1 cellular context compared by ENCODE assay signal in the genomic region with DNA sequence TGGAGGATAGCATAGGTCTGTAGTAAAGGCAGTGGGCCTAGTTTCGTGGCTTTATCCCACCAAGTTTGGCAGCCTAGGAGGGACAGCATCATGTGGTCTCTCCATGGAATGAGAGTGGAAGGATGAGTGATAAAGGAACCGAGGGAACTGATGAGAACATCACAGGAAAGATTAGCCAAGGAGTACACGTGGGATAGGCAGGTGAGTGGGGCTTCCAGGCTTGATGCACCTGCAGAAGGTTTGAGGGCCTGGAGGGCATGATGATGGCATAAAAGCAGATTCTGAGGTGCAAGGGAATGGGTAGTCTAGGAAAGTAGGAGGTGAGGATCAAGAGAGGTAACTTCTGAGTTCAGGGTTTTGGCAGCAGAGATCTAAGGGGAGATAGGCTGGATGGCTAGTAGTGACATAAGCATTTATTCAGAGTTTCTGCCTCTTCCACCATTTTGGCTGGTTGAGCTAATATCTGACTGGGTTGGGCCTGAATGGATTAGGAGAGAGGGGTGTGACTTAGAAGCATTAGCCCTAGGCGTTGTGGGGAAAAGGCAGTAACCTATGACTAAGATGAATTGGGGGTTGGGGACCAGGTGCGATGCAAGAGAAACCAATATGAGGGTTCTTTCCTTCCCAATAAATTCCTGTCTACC.
A peak's percentile ranks its signal among the peaks of the same experiment; 100 is the strongest.
TF ChIP-seq lines count a peak whose summit lies in the region.

No MANE protein-coding gene starts in this region.

TF ChIP-seq in K562, 482 proteins besides CTCF, POLR2A, EP300 and RAD21 (continued from another document):
- TF ChIP-seq, protein P1, sequence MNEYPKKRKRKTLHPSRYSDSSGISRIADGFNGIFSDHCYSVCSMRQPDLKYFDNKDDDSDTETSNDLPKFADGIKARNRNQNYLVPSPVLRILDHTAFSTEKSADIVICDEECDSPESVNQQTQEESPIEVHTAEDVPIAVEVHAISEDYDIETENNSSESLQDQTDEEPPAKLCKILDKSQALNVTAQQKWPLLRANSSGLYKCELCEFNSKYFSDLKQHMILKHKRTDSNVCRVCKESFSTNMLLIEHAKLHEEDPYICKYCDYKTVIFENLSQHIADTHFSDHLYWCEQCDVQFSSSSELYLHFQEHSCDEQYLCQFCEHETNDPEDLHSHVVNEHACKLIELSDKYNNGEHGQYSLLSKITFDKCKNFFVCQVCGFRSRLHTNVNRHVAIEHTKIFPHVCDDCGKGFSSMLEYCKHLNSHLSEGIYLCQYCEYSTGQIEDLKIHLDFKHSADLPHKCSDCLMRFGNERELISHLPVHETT (CRISPR knock-in tag; conservative IDR thresholded peaks at IDR 0.05 in 1 of 2, IDR thresholded peaks at IDR 0.05 in 1 of 2): no peak
- TF ChIP-seq ZNF274 (IDR thresholded peaks at IDR 0.05; ENCODE audit: borderline replicate concordance, low read depth, low read length) (no peak), PRDM10 (IDR thresholded peaks at IDR 0.05; ENCODE audit: partially characterized antibody) (peak; percentile 7), E2F1 (CRISPR knock-in tag; IDR thresholded peaks at IDR 0.05) (no peak), ZNF23 (CRISPR knock-in tag; IDR thresholded peaks at IDR 0.05) (no peak), NR1H2 (CRISPR knock-in tag; IDR thresholded peaks at IDR 0.05) (no peak), C11orf30 (IDR thresholded peaks at IDR 0.05; ENCODE audit: low read depth) (0 out of 2 replicates have a peak, but pooled peaks have one; percentile 53), TAF15 (IDR thresholded peaks at IDR 0.05; ENCODE audit: low read depth, low read length) (no peak), FIP1L1 (IDR thresholded peaks at IDR 0.05; ENCODE audit: low read depth, low read length, poor library complexity, severe bottlenecking) (no peak), JUN (IDR thresholded peaks at IDR 0.05; ENCODE audit: borderline replicate concordance, low read depth, low read length) (0 out of 2 replicates have a peak, but pooled peaks have one; percentile 32), JUN (CRISPR knock-in tag; IDR thresholded peaks at IDR 0.05; ENCODE audit: borderline replicate concordance) (no peak), MAFF (IDR thresholded peaks at IDR 0.05; ENCODE audit: low read length) (peak; percentile 6; the same call in 1 of the 2 replicates), ZNF41 (CRISPR knock-in tag; conservative IDR thresholded peaks at IDR 0.05) (no peak), RHOXF2B (CRISPR knock-in tag; conservative IDR thresholded peaks at IDR 0.05) (no peak), FOXA3 (CRISPR knock-in tag; conservative IDR thresholded peaks at IDR 0.05 in 1 of 2, IDR thresholded peaks at IDR 0.05 in 1 of 2) (no peak), ZBTB33 (CRISPR knock-in tag; IDR thresholded peaks at IDR 0.05) (no peak), HMBOX1 (IDR thresholded peaks at IDR 0.05) (peak; percentile 91), ATF7 (IDR thresholded peaks at IDR 0.05) (0 out of 2 replicates have a peak, but pooled peaks have one; percentile 14), CXXC5 (CRISPR knock-in tag; IDR thresholded peaks at IDR 0.05) (no peak), PRPF4 (IDR thresholded peaks at IDR 0.05; ENCODE audit: insufficient read depth, low read depth, low read length, poor library complexity, severe bottlenecking) (no peak), EHMT2 (IDR thresholded peaks at IDR 0.05) (peak; percentile 48; the same call in 1 of the 2 replicates)
- TF ChIP-seq, protein P2, sequence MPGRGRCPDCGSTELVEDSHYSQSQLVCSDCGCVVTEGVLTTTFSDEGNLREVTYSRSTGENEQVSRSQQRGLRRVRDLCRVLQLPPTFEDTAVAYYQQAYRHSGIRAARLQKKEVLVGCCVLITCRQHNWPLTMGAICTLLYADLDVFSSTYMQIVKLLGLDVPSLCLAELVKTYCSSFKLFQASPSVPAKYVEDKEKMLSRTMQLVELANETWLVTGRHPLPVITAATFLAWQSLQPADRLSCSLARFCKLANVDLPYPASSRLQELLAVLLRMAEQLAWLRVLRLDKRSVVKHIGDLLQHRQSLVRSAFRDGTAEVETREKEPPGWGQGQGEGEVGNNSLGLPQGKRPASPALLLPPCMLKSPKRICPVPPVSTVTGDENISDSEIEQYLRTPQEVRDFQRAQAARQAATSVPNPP (IDR thresholded peaks at IDR 0.05; ENCODE audit: borderline replicate concordance, insufficient read depth, insufficient read length): no peak
